Comparison of ENCODE assay signal across 1 cellular context in the genomic region with DNA sequence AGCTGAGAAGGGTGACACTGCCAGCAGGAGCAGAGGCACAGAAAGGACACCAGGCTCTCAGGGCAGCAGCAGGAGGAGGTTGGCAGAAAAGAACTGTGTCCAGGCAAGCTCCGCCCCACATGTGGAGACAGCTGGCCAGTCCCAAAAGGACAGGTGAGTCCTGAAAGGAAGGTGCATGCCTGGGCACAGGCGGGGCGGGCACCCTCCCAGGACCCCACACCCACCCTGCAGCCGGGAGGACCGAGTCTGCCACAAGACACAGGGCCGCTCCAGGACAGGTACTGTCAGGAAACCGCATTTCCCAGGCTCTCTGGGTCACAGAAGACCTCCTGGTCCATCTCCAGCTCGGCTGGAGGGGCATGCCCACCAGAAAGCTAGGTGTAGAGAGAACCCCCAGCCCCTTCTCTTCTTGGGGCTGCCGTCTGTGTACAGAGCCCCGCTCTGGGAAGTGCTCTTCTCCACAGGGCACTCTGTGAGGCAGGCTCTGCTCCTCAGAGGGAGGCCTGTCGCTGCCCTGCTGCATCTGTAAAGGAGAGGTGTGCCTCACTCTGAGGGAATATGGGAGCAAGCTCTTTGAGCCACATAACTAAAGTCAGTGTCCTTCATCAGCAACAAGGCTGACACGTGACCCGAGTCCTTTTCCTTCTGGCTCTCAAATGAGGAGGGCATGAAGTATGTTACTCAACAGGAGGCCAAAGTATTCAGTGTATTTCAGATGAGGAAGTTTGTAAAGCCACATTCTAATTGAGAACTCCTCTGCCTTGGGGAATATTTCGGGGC.
TF ChIP-seq lines count a peak whose summit lies in the region.

No MANE protein-coding gene starts in this region.

TF ChIP-seq in K562, 482 proteins besides CTCF, POLR2A, EP300 and RAD21 (continued from another document and continues in another):
- TF ChIP-seq, protein P1, sequence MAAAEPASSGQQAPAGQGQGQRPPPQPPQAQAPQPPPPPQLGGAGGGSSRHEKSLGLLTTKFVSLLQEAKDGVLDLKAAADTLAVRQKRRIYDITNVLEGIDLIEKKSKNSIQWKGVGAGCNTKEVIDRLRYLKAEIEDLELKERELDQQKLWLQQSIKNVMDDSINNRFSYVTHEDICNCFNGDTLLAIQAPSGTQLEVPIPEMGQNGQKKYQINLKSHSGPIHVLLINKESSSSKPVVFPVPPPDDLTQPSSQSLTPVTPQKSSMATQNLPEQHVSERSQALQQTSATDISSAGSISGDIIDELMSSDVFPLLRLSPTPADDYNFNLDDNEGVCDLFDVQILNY (CRISPR knock-in tag; IDR thresholded peaks at IDR 0.05): no peak
- TF ChIP-seq MXD1 (CRISPR knock-in tag; IDR thresholded peaks at IDR 0.05; ENCODE audit: borderline replicate concordance, poor library complexity, severe bottlenecking) (no peak), PURB (CRISPR knock-in tag; IDR thresholded peaks at IDR 0.05; ENCODE audit: low read depth) (0 out of 2 replicates have a peak, but pooled peaks have one; percentile 61), ELF1 (tag; IDR thresholded peaks at IDR 0.05) (no peak), ZNF12 (CRISPR knock-in tag; IDR thresholded peaks at IDR 0.05) (no peak), FUS (optimal IDR thresholded peaks at IDR 0.05; ENCODE audit: low read depth, low read length) (no peak), ZNF282 (CRISPR knock-in tag; IDR thresholded peaks at IDR 0.05) (peak; percentile 69; the same call in 1 of the 2 replicates), CBX8 (IDR thresholded peaks at IDR 0.05; ENCODE audit: borderline replicate concordance, extremely low read depth, low read depth, low read length, poor library complexity, severe bottlenecking) (no peak), ZNF316 (IDR thresholded peaks at IDR 0.05) (no peak), HDAC6 (IDR thresholded peaks at IDR 0.05; ENCODE audit: low read depth, low read length) (no peak), ZNF3 (CRISPR knock-in tag; IDR thresholded peaks at IDR 0.05) (no peak), RNF2 (IDR thresholded peaks at IDR 0.05) (no peak), ZZZ3 (IDR thresholded peaks at IDR 0.05) (no peak), RBBP5 (IDR thresholded peaks at IDR 0.05; ENCODE audit: borderline replicate concordance, insufficient read depth, low read length, poor library complexity, severe bottlenecking) (peak; percentile 41), ZNF695 (CRISPR knock-in tag; IDR thresholded peaks at IDR 0.05) (no peak), TAF9B (IDR thresholded peaks at IDR 0.05; ENCODE audit: partially characterized antibody) (no peak), TBL1XR1 (IDR thresholded peaks at IDR 0.05; ENCODE audit: low read length in 2 of 2) (no peak), ATF6 (CRISPR knock-in tag; IDR thresholded peaks at IDR 0.05) (no peak), FOS (IDR thresholded peaks at IDR 0.05; ENCODE audit: extremely low read depth, insufficient read length) (no peak), YY1 (IDR thresholded peaks at IDR 0.05; ENCODE audit: borderline replicate concordance in 1 of 3, control insufficient read depth in 1 of 3, extremely low read depth in 1 of 3, insufficient read depth in 3 of 3, insufficient read length in 1 of 3, insufficient replicate concordance in 2 of 3, low read depth in 1 of 3, low read length in 2 of 3) (no peak), HMGN3 (IDR thresholded peaks at IDR 0.05; ENCODE audit: borderline replicate concordance, extremely low read depth, insufficient read length, low read depth, low read length) (peak; percentile 24), ETV1 (tag; conservative IDR thresholded peaks at IDR 0.05; ENCODE audit: low read depth) (no peak), KDM1A (IDR thresholded peaks at IDR 0.05) (no peak), ZNF717 (CRISPR knock-in tag; IDR thresholded peaks at IDR 0.05) (no peak), ELF2 (CRISPR knock-in tag; IDR thresholded peaks at IDR 0.05) (no peak), KHSRP (IDR thresholded peaks at IDR 0.05) (no peak), E2F4 (CRISPR knock-in tag; IDR thresholded peaks at IDR 0.05; ENCODE audit: low read depth) (no peak), STAT6 (CRISPR knock-in tag; IDR thresholded peaks at IDR 0.05) (no peak), RAD51 (IDR thresholded peaks at IDR 0.05; ENCODE audit: borderline replicate concordance, low read depth) (peak; percentile 70; the same call in 1 of the 2 replicates), LEF1 (IDR thresholded peaks at IDR 0.05) (no peak), FIP1L1 (IDR thresholded peaks at IDR 0.05; ENCODE audit: low read depth, low read length, poor library complexity, severe bottlenecking) (no peak), ZNF41 (CRISPR knock-in tag; conservative IDR thresholded peaks at IDR 0.05) (no peak), POLR2AphosphoS2 (IDR thresholded peaks at IDR 0.05; ENCODE audit: low read length) (no peak), MECOM (CRISPR knock-in tag; IDR thresholded peaks at IDR 0.05) (no peak), ATF1 (CRISPR knock-in tag; IDR thresholded peaks at IDR 0.05) (no peak), ATF1 (tag; IDR thresholded peaks at IDR 0.05) (no peak), MYNN (IDR thresholded peaks at IDR 0.05) (no peak), MYNN (CRISPR knock-in tag; IDR thresholded peaks at IDR 0.05) (no peak), MYBL2 (IDR thresholded peaks at IDR 0.05; ENCODE audit: low read depth) (no peak), MYBL2 (CRISPR knock-in tag; IDR thresholded peaks at IDR 0.05; ENCODE audit: borderline replicate concordance) (peak; percentile 69; the same call in 1 of the 2 replicates), KDM5B (IDR thresholded peaks at IDR 0.05; ENCODE audit: insufficient replicate concordance, low read depth, low read length) (peak; percentile 26), ZNF324 (CRISPR knock-in tag; IDR thresholded peaks at IDR 0.05) (no peak), FOXJ2 (tag; IDR thresholded peaks at IDR 0.05) (no peak), HNRNPH1 (optimal IDR thresholded peaks at IDR 0.05; ENCODE audit: low read depth, low read length) (no peak), KAT8 (IDR thresholded peaks at IDR 0.05; ENCODE audit: low read depth) (no peak), DPF2 (IDR thresholded peaks at IDR 0.05) (no peak), TRIM24 (IDR thresholded peaks at IDR 0.05) (no peak)
- TF ChIP-seq, protein P2, sequence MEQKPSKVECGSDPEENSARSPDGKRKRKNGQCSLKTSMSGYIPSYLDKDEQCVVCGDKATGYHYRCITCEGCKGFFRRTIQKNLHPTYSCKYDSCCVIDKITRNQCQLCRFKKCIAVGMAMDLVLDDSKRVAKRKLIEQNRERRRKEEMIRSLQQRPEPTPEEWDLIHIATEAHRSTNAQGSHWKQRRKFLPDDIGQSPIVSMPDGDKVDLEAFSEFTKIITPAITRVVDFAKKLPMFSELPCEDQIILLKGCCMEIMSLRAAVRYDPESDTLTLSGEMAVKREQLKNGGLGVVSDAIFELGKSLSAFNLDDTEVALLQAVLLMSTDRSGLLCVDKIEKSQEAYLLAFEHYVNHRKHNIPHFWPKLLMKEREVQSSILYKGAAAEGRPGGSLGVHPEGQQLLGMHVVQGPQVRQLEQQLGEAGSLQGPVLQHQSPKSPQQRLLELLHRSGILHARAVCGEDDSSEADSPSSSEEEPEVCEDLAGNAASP (IDR thresholded peaks at IDR 0.05): no peak
- TF ChIP-seq, protein P3, sequence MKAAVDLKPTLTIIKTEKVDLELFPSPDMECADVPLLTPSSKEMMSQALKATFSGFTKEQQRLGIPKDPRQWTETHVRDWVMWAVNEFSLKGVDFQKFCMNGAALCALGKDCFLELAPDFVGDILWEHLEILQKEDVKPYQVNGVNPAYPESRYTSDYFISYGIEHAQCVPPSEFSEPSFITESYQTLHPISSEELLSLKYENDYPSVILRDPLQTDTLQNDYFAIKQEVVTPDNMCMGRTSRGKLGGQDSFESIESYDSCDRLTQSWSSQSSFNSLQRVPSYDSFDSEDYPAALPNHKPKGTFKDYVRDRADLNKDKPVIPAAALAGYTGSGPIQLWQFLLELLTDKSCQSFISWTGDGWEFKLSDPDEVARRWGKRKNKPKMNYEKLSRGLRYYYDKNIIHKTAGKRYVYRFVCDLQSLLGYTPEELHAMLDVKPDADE (conservative IDR thresholded peaks at IDR 0.05; ENCODE audit: control insufficient read depth, low read depth, low read length): no peak
- TF ChIP-seq, protein P4, sequence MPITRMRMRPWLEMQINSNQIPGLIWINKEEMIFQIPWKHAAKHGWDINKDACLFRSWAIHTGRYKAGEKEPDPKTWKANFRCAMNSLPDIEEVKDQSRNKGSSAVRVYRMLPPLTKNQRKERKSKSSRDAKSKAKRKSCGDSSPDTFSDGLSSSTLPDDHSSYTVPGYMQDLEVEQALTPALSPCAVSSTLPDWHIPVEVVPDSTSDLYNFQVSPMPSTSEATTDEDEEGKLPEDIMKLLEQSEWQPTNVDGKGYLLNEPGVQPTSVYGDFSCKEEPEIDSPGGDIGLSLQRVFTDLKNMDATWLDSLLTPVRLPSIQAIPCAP (CRISPR knock-in tag; IDR thresholded peaks at IDR 0.05; ENCODE audit: borderline replicate concordance): no peak
- TF ChIP-seq, protein P5, sequence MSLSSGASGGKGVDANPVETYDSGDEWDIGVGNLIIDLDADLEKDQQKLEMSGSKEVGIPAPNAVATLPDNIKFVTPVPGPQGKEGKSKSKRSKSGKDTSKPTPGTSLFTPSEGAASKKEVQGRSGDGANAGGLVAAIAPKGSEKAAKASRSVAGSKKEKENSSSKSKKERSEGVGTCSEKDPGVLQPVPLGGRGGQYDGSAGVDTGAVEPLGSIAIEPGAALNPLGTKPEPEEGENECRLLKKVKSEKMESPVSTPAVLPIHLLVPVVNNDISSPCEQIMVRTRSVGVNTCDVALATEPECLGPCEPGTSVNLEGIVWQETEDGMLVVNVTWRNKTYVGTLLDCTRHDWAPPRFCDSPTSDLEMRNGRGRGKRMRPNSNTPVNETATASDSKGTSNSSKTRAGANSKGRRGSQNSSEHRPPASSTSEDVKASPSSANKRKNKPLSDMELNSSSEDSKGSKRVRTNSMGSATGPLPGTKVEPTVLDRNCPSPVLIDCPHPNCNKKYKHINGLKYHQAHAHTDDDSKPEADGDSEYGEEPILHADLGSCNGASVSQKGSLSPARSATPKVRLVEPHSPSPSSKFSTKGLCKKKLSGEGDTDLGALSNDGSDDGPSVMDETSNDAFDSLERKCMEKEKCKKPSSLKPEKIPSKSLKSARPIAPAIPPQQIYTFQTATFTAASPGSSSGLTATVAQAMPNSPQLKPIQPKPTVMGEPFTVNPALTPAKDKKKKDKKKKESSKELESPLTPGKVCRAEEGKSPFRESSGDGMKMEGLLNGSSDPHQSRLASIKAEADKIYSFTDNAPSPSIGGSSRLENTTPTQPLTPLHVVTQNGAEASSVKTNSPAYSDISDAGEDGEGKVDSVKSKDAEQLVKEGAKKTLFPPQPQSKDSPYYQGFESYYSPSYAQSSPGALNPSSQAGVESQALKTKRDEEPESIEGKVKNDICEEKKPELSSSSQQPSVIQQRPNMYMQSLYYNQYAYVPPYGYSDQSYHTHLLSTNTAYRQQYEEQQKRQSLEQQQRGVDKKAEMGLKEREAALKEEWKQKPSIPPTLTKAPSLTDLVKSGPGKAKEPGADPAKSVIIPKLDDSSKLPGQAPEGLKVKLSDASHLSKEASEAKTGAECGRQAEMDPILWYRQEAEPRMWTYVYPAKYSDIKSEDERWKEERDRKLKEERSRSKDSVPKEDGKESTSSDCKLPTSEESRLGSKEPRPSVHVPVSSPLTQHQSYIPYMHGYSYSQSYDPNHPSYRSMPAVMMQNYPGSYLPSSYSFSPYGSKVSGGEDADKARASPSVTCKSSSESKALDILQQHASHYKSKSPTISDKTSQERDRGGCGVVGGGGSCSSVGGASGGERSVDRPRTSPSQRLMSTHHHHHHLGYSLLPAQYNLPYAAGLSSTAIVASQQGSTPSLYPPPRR (CRISPR knock-in tag; IDR thresholded peaks at IDR 0.05; ENCODE audit: borderline replicate concordance): no peak
